ENCODE assay signal across 29 cellular contexts in genomic region chrX:38610839-38611238, GRCh38. TPM values are rescaled to one million over a fixed set of nuclear protein-coding genes. Genes with fewer than 3 reads are reported as not detected.
"Had no signal": no experiment of that assay in that cellular context is flagged by ENCODE, and none has a peak within 500 bp of the region (broad histone marks: within the 10 kb centered on the region; RNA-seq: fewer than 3 reads in every experiment).

No MANE protein-coding gene starts in this region.

- H3K4me1 ChIP-seq: ascending aorta, breast epithelium, Peyer's patch, SJSA1 had no signal

- H3K4me3 ChIP-seq: ascending aorta, breast epithelium, Peyer's patch, SJSA1 had no signal

- H3K27me3 ChIP-seq: ascending aorta, Peyer's patch, SJSA1 had no signal

- H3K36me3 ChIP-seq: ascending aorta, breast epithelium, Peyer's patch, SJSA1 had no signal

- ATAC-seq: activated CD8-positive, alpha-beta T cell treated with anti-CD3 and anti-CD28 coated beads for 36 hours; activated T-cell treated with anti-CD3 and anti-CD28 coated beads, Interleukin-2, amount 50 U/mL, for 72 hours; PC-3 had no signal

- H3K27ac ChIP-seq: ascending aorta, breast epithelium, Peyer's patch, SJSA1 had no signal

- DNase-seq: activated CD4-positive, alpha-beta T cell treated with anti-CD3 and anti-CD28 coated beads, Interleukin-2, amount 10 ng/mL, durations not matched to agents 24 days and 14 days; activated CD4-positive, alpha-beta T cell treated with anti-CD3 and anti-CD28 coated beads, Interleukin-2, amount 50 U/mL, for 4 hours; activated CD8-positive, alpha-beta T cell treated with anti-CD3 and anti-CD28 coated beads for 36 hours; activated gamma-delta T cell; activated naive CD4-positive, alpha-beta T cell treated with Interleukin-2 at 50 U/mL for 16 hours; activated naive CD8-positive, alpha-beta T cell treated with anti-CD3 and anti-CD28 coated beads, Interleukin-2, amount 10 ng/mL, durations not matched to agents 7 days and 5 days; activated T-cell treated with anti-CD3 and anti-CD28 coated beads, Interleukin-2, amount 50 U/mL, for 1 hour; activated T-cell treated with anti-CD3 and anti-CD28 coated beads, Interleukin-2, amount 50 U/mL, for 72 hours; amygdala; Kasumi-1; KBM-7; MM.1S; MV-4-11; NCI-H1092; NCI-H1436 treated with DMSO at 0.1 percent for 48 hours; NCI-H1694 treated with DMSO at 0.1 percent for 48 hours; NCI-H2029; NCI-H510A; NCI-H526; NCI-H82; PC-3; Peyer's patch; RPMI8226; SHP77 treated with DMSO at 0.1 percent for 48 hours; SK-N-SH had no signal

- H3K9me3 ChIP-seq: ascending aorta, breast epithelium, Peyer's patch, SJSA1, SK-N-SH had no signal

RNA-seq across cellular contexts. Expression of gene TSPAN7, which starts 49.5 kb away (rescaled TPM):
- total RNA-seq: activated CD4-positive, alpha-beta T cell treated with anti-CD3 and anti-CD28 coated beads, Interleukin-2, amount 10 ng/mL, durations not matched to agents 24 days and 14 days; activated naive CD8-positive, alpha-beta T cell treated with anti-CD3 and anti-CD28 coated beads, Interleukin-2, amount 10 ng/mL, durations not matched to agents 7 days and 5 days; activated T-helper 2 cell treated with anti-CD3 and anti-CD28 coated beads, Interferon-gamma antibody, Interleukin-2, Interleukin-4, amounts not matched to agents 10 μg/mL and 5 μg/mL and 100 μg/mL, durations not matched to agents 14 hours and 24 hours and 36 hours; PC-3 had no signal
